In genomic region chr3:51422211-51422610, GRCh38 we compare ENCODE assay signal across 24 cellular contexts.
"Had no signal": no experiment of that assay in that cellular context is flagged by ENCODE, and none has a peak within 500 bp of the region (broad histone marks: within the 10 kb centered on the region; RNA-seq: fewer than 3 reads in every experiment).

No MANE protein-coding gene starts in this region.

- H3K27me3 Mint-ChIP-seq: activated naive CD8-positive, alpha-beta T cell; brain; naive B cell; progenitor cell of endocrine pancreas; T-helper 17 cell had no signal

- H3K36me3 Mint-ChIP-seq: activated naive CD8-positive, alpha-beta T cell had no signal

- ATAC-seq: esophagus mucosa, left cardiac atrium, left ventricle myocardium superior, right lobe of liver, T-helper 17 cell had no signal

- H3K4me3 Mint-ChIP-seq: activated naive CD8-positive, alpha-beta T cell; brain; mesothelial cell of epicardium; naive B cell; T-helper 17 cell had no signal

- H3K4me1 Mint-ChIP-seq: brain, mesothelial cell of epicardium, naive B cell had no signal

- H3K9me3 Mint-ChIP-seq: brain, mesothelial cell of epicardium, naive B cell had no signal

- DNase-seq: activated CD4-positive, alpha-beta T cell treated with anti-CD3 and anti-CD28 coated beads for 1 hour; activated CD4-positive, alpha-beta T cell treated with anti-CD3 and anti-CD28 coated beads, Interleukin-2, amount 50 U/mL, for 48 hours; cortex of kidney; foreskin fibroblast; head of caudate nucleus; hippocampal formation; left cardiac atrium; left ventricle myocardium superior; mammary epithelial cell; naive B cell; ovary; right lobe of liver; stimulated activated CD4-positive, alpha-beta T cell treated with anti-CD3 and anti-CD28 coated beads, Interleukin-2, amount 100 ng/mL, for 48 hours; stomach; T-helper 17 cell; T1000; thyroid gland; upper lobe of left lung; WERI-Rb-1 had no signal

- H3K27ac Mint-ChIP-seq: activated naive CD8-positive, alpha-beta T cell; brain; mesothelial cell of epicardium; progenitor cell of endocrine pancreas; T-helper 17 cell had no signal
